19 cellular contexts compared by ENCODE assay signal in the genomic region with DNA sequence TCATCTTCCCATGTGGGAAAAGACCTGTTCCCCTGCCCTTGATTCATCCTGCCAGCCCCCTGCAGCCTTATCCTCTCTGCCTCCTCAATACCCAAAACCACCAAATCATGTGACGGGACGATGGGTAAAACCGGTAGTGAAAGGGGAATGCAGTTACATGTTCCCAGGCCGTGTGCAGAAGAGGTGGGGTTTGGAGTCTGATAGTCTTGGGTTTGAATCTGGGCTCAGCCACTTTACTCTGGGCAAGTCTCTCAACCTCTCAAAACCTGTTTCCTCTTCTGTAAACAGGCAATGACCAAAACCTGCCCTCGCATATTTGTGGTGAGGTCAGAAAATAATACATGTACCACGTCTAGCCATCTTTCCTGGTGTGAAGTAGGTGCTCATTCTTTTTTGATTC.
DNase-seq lines count a peak whose midpoint lies in the region; ATAC-seq, FAIRE-seq and TF ChIP-seq lines count a peak whose summit lies in the region.
"Had no signal": no experiment of that assay in that cellular context is flagged by ENCODE, and none has a peak within 500 bp of the region (broad histone marks: within the 10 kb centered on the region; RNA-seq: fewer than 3 reads in every experiment).

No MANE protein-coding gene starts in this region.

- ATAC-seq in activated B cell treated with CpG ODN at 0.5 μM for 24 hours (ENCODE audit: low read depth) (no peak), HG02763 (IDR thresholded peaks at IDR 0.05; ENCODE audit: unreplicated experiment) (no peak)
- no peak for ATAC-seq in stimulated activated memory B cell treated with anti-CD40 and anti-IgM and Interleukin-4, amounts not matched to agents 10 μg/mL and 1 μg/mL and 100 μg/mL, for 72 hours
- ATAC-seq: activated T-cell treated with anti-CD3 and anti-CD28 coated beads, Interleukin-2, amount 50 U/mL, for 4 hours had no signal

- no peaks in the 10 kb centered on the region for H3K27me3 ChIP-seq in uterus
- H3K27me3 ChIP-seq: adrenal gland, esophagus muscularis mucosa, upper lobe of left lung had no signal

- intact Hi-C loops in activated B cell treated with CpG ODN at 0.5 μM for 24 hours (cut with micrococcal nuclease) (no loop called here), uterus (cut with DNase I; ENCODE audit: low total_unique reads) (no loop called here)

- no peaks in the 10 kb centered on the region for H3K36me3 ChIP-seq in uterus
- H3K36me3 ChIP-seq: adrenal gland, esophagus muscularis mucosa, upper lobe of left lung had no signal

- H3K4me1 ChIP-seq in uterus = peaks cover 0 to 8% of the 10 kb centered on the region in 2 donors
- H3K4me1 ChIP-seq: adrenal gland had no signal

- DNase-seq in activated naive CD8-positive, alpha-beta T cell treated with anti-CD3 and anti-CD28 coated beads for 36 hours = no peak
- DNase-seq in HTR-8/SVneo (ENCODE audit: insufficient read length, low spot score) = no peak
- no peak for DNase-seq in activated B cell treated with CpG ODN at 0.5 μM for 24 hours
- no peak for DNase-seq in uterus
- no peak for DNase-seq in NCI-H526 (lab: John Stamatoyannopoulos, UW)
- DNase-seq: activated CD4-positive, alpha-beta T cell treated with anti-CD3 and anti-CD28 coated beads, Interleukin-2, amount 50 U/mL, for 4 hours; activated T-cell treated with anti-CD3 and anti-CD28 coated beads, Interleukin-2, amount 50 U/mL, for 4 hours; adrenal gland; HFFc6; NCI-H1694; NCI-H345; nucleus accumbens; stimulated activated CD4-positive, alpha-beta T cell treated with anti-CD3 and anti-CD28 coated beads, Interleukin-15, amount 100 ng/mL, for 24 hours; stimulated activated naive CD4-positive, alpha-beta T cell; upper lobe of left lung had no signal

- H3K36me3 Mint-ChIP-seq in activated naive CD8-positive, alpha-beta T cell = peaks cover 20% of the 10 kb centered on the region
- peaks cover 37% of the 10 kb centered on the region for H3K36me3 Mint-ChIP-seq in activated naive CD8-positive, alpha-beta T cell treated with anti-CD3 and anti-CD28 coated beads for 36 hours
- peaks cover 33% of the 10 kb centered on the region for H3K36me3 Mint-ChIP-seq in activated B cell treated with CpG ODN at 0.5 μM for 24 hours (ENCODE audit: low read depth)
- H3K36me3 Mint-ChIP-seq in stimulated activated memory B cell treated with anti-CD40 and anti-IgM and Interleukin-4, amounts not matched to agents 10 μg/mL and 1 μg/mL and 100 μg/mL, for 72 hours = peaks cover 54% of the 10 kb centered on the region

- H3K9me3 ChIP-seq in uterus = no peaks in the 10 kb centered on the region
- H3K9me3 ChIP-seq: adrenal gland, esophagus muscularis mucosa, upper lobe of left lung had no signal

- peak overlapping the region; percentile 1 for H3K27ac Mint-ChIP-seq in activated naive CD8-positive, alpha-beta T cell
- H3K27ac Mint-ChIP-seq in activated naive CD8-positive, alpha-beta T cell treated with anti-CD3 and anti-CD28 coated beads for 36 hours = no peak overlapping the region
- peak overlapping the region; percentile 5 for H3K27ac Mint-ChIP-seq in activated B cell treated with CpG ODN at 0.5 μM for 24 hours
- peak overlapping the region; percentile 71 for H3K27ac Mint-ChIP-seq in stimulated activated memory B cell treated with anti-CD40 and anti-IgM and Interleukin-4, amounts not matched to agents 10 μg/mL and 1 μg/mL and 100 μg/mL, for 72 hours
- H3K27ac Mint-ChIP-seq: HFFc6 had no signal

- no peaks in the 10 kb centered on the region for H3K27me3 Mint-ChIP-seq in activated naive CD8-positive, alpha-beta T cell
- no peaks in the 10 kb centered on the region for H3K27me3 Mint-ChIP-seq in activated naive CD8-positive, alpha-beta T cell treated with anti-CD3 and anti-CD28 coated beads for 36 hours
- H3K27me3 Mint-ChIP-seq in activated B cell treated with CpG ODN at 0.5 μM for 24 hours = no peaks in the 10 kb centered on the region
- no peaks in the 10 kb centered on the region for H3K27me3 Mint-ChIP-seq in stimulated activated memory B cell treated with anti-CD40 and anti-IgM and Interleukin-4, amounts not matched to agents 10 μg/mL and 1 μg/mL and 100 μg/mL, for 72 hours

- TF ChIP-seq CTCF in activated B cell treated with CpG ODN at 0.5 μM for 24 hours (IDR thresholded peaks at IDR 0.05) (no peak), uterus (IDR thresholded peaks at IDR 0.05) (no peak)

- CTCF ChIA-PET in activated B cell treated with CpG ODN at 0.5 μM for 24 hours (lab: Charles Lee) = no interaction called here

- POLR2A ChIA-PET in activated B cell treated with CpG ODN at 0.5 μM for 24 hours (lab: Charles Lee) = interaction anchor here (1.1 kb wide), 1 partner anchor 9 kb away, joined by 3 read pairs; no protein-coding TSS in a partner anchor

- no peak overlapping the region for H3K27ac ChIP-seq in uterus
- H3K27ac ChIP-seq: adrenal gland, esophagus muscularis mucosa, upper lobe of left lung had no signal

- no peak overlapping the region for H3K4me3 ChIP-seq in uterus
- H3K4me3 ChIP-seq: adrenal gland, esophagus muscularis mucosa, upper lobe of left lung had no signal

- FAIRE-seq in HTR-8/SVneo (lab: Jason Lieb, UNC) = peak; percentile 16

- H3K4me3 Mint-ChIP-seq in activated naive CD8-positive, alpha-beta T cell = no peak overlapping the region
- no peak overlapping the region for H3K4me3 Mint-ChIP-seq in activated naive CD8-positive, alpha-beta T cell treated with anti-CD3 and anti-CD28 coated beads for 36 hours
- H3K4me3 Mint-ChIP-seq in activated B cell treated with CpG ODN at 0.5 μM for 24 hours = no peak overlapping the region
- no peak overlapping the region for H3K4me3 Mint-ChIP-seq in stimulated activated memory B cell treated with anti-CD40 and anti-IgM and Interleukin-4, amounts not matched to agents 10 μg/mL and 1 μg/mL and 100 μg/mL, for 72 hours
- H3K4me3 Mint-ChIP-seq: activated T-cell treated with anti-CD3 and anti-CD28 coated beads, Interleukin-2, amount 50 U/mL, for 4 hours; HFFc6 had no signal

- peaks cover 46% of the 10 kb centered on the region for H3K4me1 Mint-ChIP-seq in activated naive CD8-positive, alpha-beta T cell (ENCODE audit: low read depth)
- peaks cover 54% of the 10 kb centered on the region for H3K4me1 Mint-ChIP-seq in activated naive CD8-positive, alpha-beta T cell treated with anti-CD3 and anti-CD28 coated beads for 36 hours
- peaks cover 53% of the 10 kb centered on the region for H3K4me1 Mint-ChIP-seq in activated B cell treated with CpG ODN at 0.5 μM for 24 hours
- peaks cover 68% of the 10 kb centered on the region for H3K4me1 Mint-ChIP-seq in stimulated activated memory B cell treated with anti-CD40 and anti-IgM and Interleukin-4, amounts not matched to agents 10 μg/mL and 1 μg/mL and 100 μg/mL, for 72 hours

- TF ChIP-seq POLR2A in uterus (IDR thresholded peaks at IDR 0.05) = no peak

- no peaks in the 10 kb centered on the region for H3K9me3 Mint-ChIP-seq in activated naive CD8-positive, alpha-beta T cell (ENCODE audit: low read depth)
- no peaks in the 10 kb centered on the region for H3K9me3 Mint-ChIP-seq in activated naive CD8-positive, alpha-beta T cell treated with anti-CD3 and anti-CD28 coated beads for 36 hours
- no peaks in the 10 kb centered on the region for H3K9me3 Mint-ChIP-seq in activated B cell treated with CpG ODN at 0.5 μM for 24 hours
- H3K9me3 Mint-ChIP-seq in stimulated activated memory B cell treated with anti-CD40 and anti-IgM and Interleukin-4, amounts not matched to agents 10 μg/mL and 1 μg/mL and 100 μg/mL, for 72 hours = no peaks in the 10 kb centered on the region
- H3K9me3 Mint-ChIP-seq: activated T-cell treated with anti-CD3 and anti-CD28 coated beads, Interleukin-2, amount 50 U/mL, for 4 hours; HFFc6 had no signal
